ENCODE assay signal across 16 cellular contexts in genomic region chr19:29884466-29884865, GRCh38. TPM values are rescaled to one million over a fixed set of nuclear protein-coding genes. Genes with fewer than 3 reads are reported as not detected.
DNase-seq lines count a peak whose midpoint lies in the region; ATAC-seq, FAIRE-seq and TF ChIP-seq lines count a peak whose summit lies in the region.
"Had no signal": no experiment of that assay in that cellular context is flagged by ENCODE, and none has a peak within 500 bp of the region (broad histone marks: within the 10 kb centered on the region; RNA-seq: fewer than 3 reads in every experiment).

No MANE protein-coding gene starts in this region.

- POLR2A ChIA-PET in K562 (lab: Yijun Ruan, JAX) = no interaction called here

- peak overlapping the region; percentile 46 for H3K27ac Mint-ChIP-seq in nephron progenitor cell
- H3K27ac Mint-ChIP-seq: CD4-positive, CD25-positive, alpha-beta regulatory T cell had no signal

- no peaks in the 10 kb centered on the region for H3K9me3 ChIP-seq in K562 (replicated peaks; ENCODE audit: control insufficient read depth, insufficient read depth, low read depth, low read length)
- no peaks in the 10 kb centered on the region for H3K9me3 ChIP-seq in testis
- H3K9me3 ChIP-seq: BLaER1 treated with 17β-estradiol and CSF1 and Interleukin-3, amounts not matched to agents 10 nM and 100 nM had no signal

- H3K36me3 Mint-ChIP-seq in nephron progenitor cell (ENCODE audit: low read depth) = no peaks in the 10 kb centered on the region
- H3K36me3 Mint-ChIP-seq: CD4-positive, CD25-positive, alpha-beta regulatory T cell had no signal

- no peak overlapping the region for H3K9ac ChIP-seq in K562 (ENCODE audit: insufficient read depth in 1 of 2, low read depth in 2 of 2, low read length in 2 of 2)
- H3K9ac ChIP-seq: BLaER1 treated with 17β-estradiol and CSF1 and Interleukin-3, amounts not matched to agents 10 nM and 100 nM had no signal

- CTCF ChIA-PET in K562 (lab: Yijun Ruan, JAX; ENCODE audit: low intra/inter-chr PET ratio) = no interaction called here

- H3K27me3 ChIP-seq in K562 (ENCODE audit: control insufficient read depth in 2 of 2, insufficient read depth in 2 of 2, low read length in 2 of 2) = peaks cover 7 to 46% of the 10 kb centered on the region in 2 experiments; a peak in 4 of 5 replicates
- H3K27me3 ChIP-seq in testis = no peaks in the 10 kb centered on the region
- H3K27me3 ChIP-seq: BLaER1 treated with 17β-estradiol and CSF1 and Interleukin-3, amounts not matched to agents 10 nM and 100 nM had no signal

- TF ChIP-seq RAD21 in K562 (CRISPR knock-in tag; conservative IDR thresholded peaks at IDR 0.05 in 1 of 2, IDR thresholded peaks at IDR 0.05 in 1 of 2) = no peak

- peaks cover 10% of the 10 kb centered on the region; the same call in 1 of the 2 replicates for H4K20me1 ChIP-seq in K562 (replicated peaks; ENCODE audit: control insufficient read depth, insufficient read depth, low read length)
- H4K20me1 ChIP-seq: BLaER1 treated with 17β-estradiol and CSF1 and Interleukin-3, amounts not matched to agents 10 nM and 100 nM had no signal

- WGBS in K562 (ENCODE audit: insufficient coverage, low coverage, missing lambda C conversion rate) = 33% methylated on average over 3 of the region's 9 CpGs
- 42 to 54% methylated on average over 7 to 9 of the region's 9 CpGs for WGBS in testis, 2 donors

- TF ChIP-seq POLR2A in K562 (conservative IDR thresholded peaks at IDR 0.05) (no peak), testis (IDR thresholded peaks at IDR 0.05) (no peak)

- no peak for TF ChIP-seq EP300 in K562 (IDR thresholded peaks at IDR 0.05; ENCODE audit: low read length)

- H3K4me3 Mint-ChIP-seq in nephron progenitor cell = no peak overlapping the region
- H3K4me3 Mint-ChIP-seq: CD4-positive, CD25-positive, alpha-beta regulatory T cell had no signal

- H3K36me3 ChIP-seq in K562 (ENCODE audit: control insufficient read depth, insufficient read depth, low read length) (no peaks in the 10 kb centered on the region), testis (ENCODE audit: low read depth, missing control alignments) (no peaks in the 10 kb centered on the region)
- H3K36me3 ChIP-seq: BLaER1 treated with 17β-estradiol and CSF1 and Interleukin-3, amounts not matched to agents 10 nM and 100 nM had no signal

- H3K4me1 ChIP-seq in K562 (replicated peaks in 1 of 2; ENCODE audit: control insufficient read depth in 2 of 2, insufficient read depth in 2 of 2, low read length in 2 of 2) (peaks cover 6 to 21% of the 10 kb centered on the region in 2 experiments), testis (peaks cover 5% of the 10 kb centered on the region)

- FAIRE-seq in K562 (lab: Jason Lieb, UNC) (no peak), HTR-8/SVneo (lab: Jason Lieb, UNC) (no peak)
- FAIRE-seq: GM12892, GM19239, H54 had no signal

- no peak for ATAC-seq in Right ventricle myocardium superior (ENCODE audit: poor library complexity)
- no peak for ATAC-seq in K562
- no peak for ATAC-seq in GM18511 (IDR thresholded peaks at IDR 0.05; ENCODE audit: unreplicated experiment)

- no peak overlapping the region for H2AFZ ChIP-seq in K562 (ENCODE audit: low read depth, low read length)

- no peaks in the 10 kb centered on the region for H3K79me2 ChIP-seq in K562 (ENCODE audit: control insufficient read depth, insufficient read depth, low read length)

- H3K27ac ChIP-seq in K562 (ENCODE audit: extremely low read depth, low read depth, low read length) (no peak overlapping the region), testis (no peak overlapping the region)
- H3K27ac ChIP-seq: BLaER1 treated with 17β-estradiol and CSF1 and Interleukin-3, amounts not matched to agents 10 nM and 100 nM had no signal

- intact Hi-C loops in cardiac septum (cut with DNase I) = no loop called here
- intact Hi-C loops in Right ventricle myocardium superior (cut with DNase I) = no loop called here
- intact Hi-C loops in K562 (cut with micrococcal nuclease) = loop anchor here (10.0 kb wide), 1 partner anchor 100 kb away; no protein-coding TSS in a partner anchor
- intact Hi-C loops in testis (cut with DNase I; ENCODE audit: low total_unique reads) = no loop called here

- no peak for TF ChIP-seq CTCF in K562 (IDR thresholded peaks at IDR 0.05 in 2 of 3, conservative IDR thresholded peaks at IDR 0.05 in 1 of 3; ENCODE audit: insufficient read depth in 2 of 3, low read depth in 1 of 3, low read length in 3 of 3)
- no peak for TF ChIP-seq CTCF in nephron progenitor cell (IDR thresholded peaks at IDR 0.05)
- no peak for TF ChIP-seq CTCF in testis (IDR thresholded peaks at IDR 0.05)

- DNase-seq in cardiac septum (ENCODE audit: low spot score) (peak; percentile 64), Right ventricle myocardium superior (no peak), K562 (ENCODE audit: extremely low read depth in 1 of 4, low spot score in 3 of 4) (no peak), nephron progenitor cell (no peak), testis (peak; percentile 35), HTR-8/SVneo (ENCODE audit: insufficient read length, low spot score) (no peak)
- DNase-seq in activated T-cell treated with anti-CD3 and anti-CD28 coated beads, Interleukin-2, amount 50 U/mL, for 48 hours = no peak
- DNase-seq: ACHN; Calu3; CD4-positive, CD25-positive, alpha-beta regulatory T cell; DMS79 had no signal

- in situ Hi-C loops in K562 (cut with MboI) = no loop called here

- BruUV-seq in K562 (replicated peaks; lab: Mats Ljungman, UMichigan) = no TSS peak

- peaks cover 19% of the 10 kb centered on the region for H3K27me3 Mint-ChIP-seq in nephron progenitor cell (ENCODE audit: low read depth, poor library complexity)

- no peak overlapping the region for H3K4me3 ChIP-seq in K562
- H3K4me3 ChIP-seq in testis = no peak overlapping the region
- H3K4me3 ChIP-seq: BLaER1 treated with 17β-estradiol and CSF1 and Interleukin-3, amounts not matched to agents 10 nM and 100 nM had no signal

- no peak overlapping the region for H3K4me2 ChIP-seq in K562 (ENCODE audit: insufficient read depth, low read length)
- H3K4me2 ChIP-seq: BLaER1 treated with 17β-estradiol and CSF1 and Interleukin-3, amounts not matched to agents 10 nM and 100 nM had no signal

- no peaks in the 10 kb centered on the region for H3K9me3 Mint-ChIP-seq in nephron progenitor cell
- H3K9me3 Mint-ChIP-seq: CD4-positive, CD25-positive, alpha-beta regulatory T cell had no signal

- peaks cover 34% of the 10 kb centered on the region for H3K4me1 Mint-ChIP-seq in nephron progenitor cell

- H3K9me1 ChIP-seq in K562 (ENCODE audit: control insufficient read depth, insufficient read depth, low read length) = peaks cover 5% of the 10 kb centered on the region

TF ChIP-seq in K562, 482 proteins besides CTCF, POLR2A, EP300 and RAD21 (continues in another document):
- TF ChIP-seq NRF1 (conservative IDR thresholded peaks at IDR 0.05 in 1 of 2, IDR thresholded peaks at IDR 0.05 in 1 of 2) = peak; percentile 22 to 26; a peak in 1 of 4 replicates
- no peak for TF ChIP-seq PCBP2 (IDR thresholded peaks at IDR 0.05; ENCODE audit: low read depth, low read length, poor library complexity, severe bottlenecking)
- no peak for TF ChIP-seq MLLT1 (IDR thresholded peaks at IDR 0.05)
- no peak for TF ChIP-seq HMBOX1 (IDR thresholded peaks at IDR 0.05)
- TF ChIP-seq XRCC4 (IDR thresholded peaks at IDR 0.05; ENCODE audit: extremely low read depth, insufficient read depth, insufficient read length) = no peak

RNA-seq across cellular contexts. Expression of gene URI1, which starts 57.6 kb away (rescaled TPM):
- total RNA-seq in cardiac septum (47.1 TPM), Right ventricle myocardium superior (44.6 TPM), K562 (2014; rRNA removed) (50.9 and 61.3 TPM in 2 replicates), K562 (2014; rRNA removed; fragmentation: Illumina TruSeq; extraction: Trizol) (87.4 and 99.1 TPM in 2 replicates), K562 (2015; rRNA removed; fragmentation: Illumina TruSeq; extraction: Trizol) (79.8 and 83.2 TPM in 2 replicates), K562 (2021) (61.5 and 63.9 TPM in 2 replicates), testis (100 to 1,000 TPM in 1 of 2 donors, 10 to 100 TPM in 1; 71.4 to 104 TPM)
- total RNA-seq in K562 (2011; cell fraction: chromatin; rRNA removed; ENCODE audit: low replicate concordance) = 23.1 and 114 TPM in 2 replicates
- total RNA-seq in K562 (2011; cell fraction: nucleolus; rRNA removed) = 15.7 and 23.2 TPM in 2 replicates
- 37.5 and 49.5 TPM in 2 replicates for total RNA-seq in K562 (2011; cell fraction: nucleoplasm; rRNA removed)
- polyA plus RNA-seq in K562 (2011; rRNA removed) (71.8 and 83.5 TPM in 2 replicates), K562 (2014; fragmentation: Illumina TruSeq; extraction: Trizol) (67.9 and 78.2 TPM in 2 replicates), K562 (2014; fragmentation: Nextera tagmentation; extraction: Ambion mirVana) (10 to 100 TPM; 16.9 to 19.8 TPM), K562 (2014; rRNA removed) (50.6 and 56.7 TPM in 2 replicates), testis (ENCODE audit: insufficient read depth, low read depth, low replicate concordance) (105 TPM)
- 12.0 and 34.1 TPM in 2 replicates for polyA plus RNA-seq in K562 (2011; cell fraction: cytosol; rRNA removed)
- 44.6 and 76.9 TPM in 2 replicates for polyA plus RNA-seq in K562 (2011; cell fraction: nucleus; rRNA removed)
- polyA plus RNA-seq in K562 (2012) = 56.1 and 58.5 TPM in 2 replicates
- polyA minus RNA-seq in K562 (2011; rRNA and poly(A)+ RNA removed) = 190 and 200 TPM in 2 replicates
- polyA minus RNA-seq in K562 (2011; cell fraction: cytosol; rRNA and poly(A)+ RNA removed) = 36.9 and 45.0 TPM in 2 replicates
- 52.9 and 97.6 TPM in 2 replicates for polyA minus RNA-seq in K562 (2011; cell fraction: nucleus; rRNA and poly(A)+ RNA removed)

Comparison
In these comparisons a context has a peak if more than half of its experiments do, and no peak if none do; other contexts are left out.
1. DNase-seq: peak in cardiac septum (single experiment) and testis (single experiment); none in Right ventricle myocardium superior (single experiment), K562 (0 of 4), nephron progenitor cell (single experiment), HTR-8/SVneo (single experiment) and activated T-cell treated with anti-CD3 and anti-CD28 coated beads, Interleukin-2, amount 50 U/mL, for 48 hours (0 of 2).